In the genomic region with DNA sequence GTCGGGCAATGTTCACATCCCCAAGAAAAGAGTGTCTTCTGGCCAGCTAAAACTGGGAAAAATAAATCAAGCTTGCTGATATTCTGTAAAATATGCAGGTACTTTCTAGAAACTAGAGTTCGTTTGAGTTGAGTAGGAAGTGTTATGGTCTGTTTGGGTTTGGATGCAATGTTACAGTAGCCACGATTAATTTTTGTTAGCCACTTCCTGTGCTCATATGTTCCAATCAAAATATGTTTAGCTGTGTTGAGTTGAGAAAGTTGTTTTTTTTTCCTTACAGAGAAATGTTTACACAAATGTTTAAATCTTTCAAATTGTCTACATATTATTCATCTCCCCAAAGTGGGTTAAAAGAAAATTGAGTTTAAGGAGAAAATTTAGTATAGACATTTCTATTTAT, we compare ENCODE assay signal across 3 cellular contexts.
TF ChIP-seq lines count a peak whose summit lies in the region.

No MANE protein-coding gene starts in this region.

TF ChIP-seq in SK-N-SH, 30 proteins besides CTCF, POLR2A, EP300 and RAD21:
- TF ChIP-seq NFIC (IDR thresholded peaks at IDR 0.05; ENCODE audit: borderline replicate concordance) (no peak), CHD2 (IDR thresholded peaks at IDR 0.05; ENCODE audit: low read length, partially characterized antibody) (no peak), FOXJ3 (CRISPR knock-in tag; IDR thresholded peaks at IDR 0.05) (no peak), TCF12 (IDR thresholded peaks at IDR 0.05) (no peak), MXI1 (IDR thresholded peaks at IDR 0.05; ENCODE audit: low read depth, low read length) (no peak), SMC3 (IDR thresholded peaks at IDR 0.05; ENCODE audit: low read depth, low read length) (no peak), FOSL2 (IDR thresholded peaks at IDR 0.05; ENCODE audit: borderline replicate concordance, low read depth) (no peak), RFX5 (IDR thresholded peaks at IDR 0.05; ENCODE audit: low read length) (no peak), GATA2 (CRISPR knock-in tag; IDR thresholded peaks at IDR 0.05) (no peak), POLR2AphosphoS5 (IDR thresholded peaks at IDR 0.05; ENCODE audit: low read depth, low read length) (no peak), TEAD4 (IDR thresholded peaks at IDR 0.05; ENCODE audit: borderline replicate concordance, insufficient read depth) (no peak), RXRA (IDR thresholded peaks at IDR 0.05; ENCODE audit: borderline replicate concordance, low read depth) (no peak), RCOR1 (IDR thresholded peaks at IDR 0.05; ENCODE audit: low read length) (no peak), MEF2A (IDR thresholded peaks at IDR 0.05; ENCODE audit: borderline replicate concordance, low read depth) (no peak)
- TF ChIP-seq, protein P1, sequence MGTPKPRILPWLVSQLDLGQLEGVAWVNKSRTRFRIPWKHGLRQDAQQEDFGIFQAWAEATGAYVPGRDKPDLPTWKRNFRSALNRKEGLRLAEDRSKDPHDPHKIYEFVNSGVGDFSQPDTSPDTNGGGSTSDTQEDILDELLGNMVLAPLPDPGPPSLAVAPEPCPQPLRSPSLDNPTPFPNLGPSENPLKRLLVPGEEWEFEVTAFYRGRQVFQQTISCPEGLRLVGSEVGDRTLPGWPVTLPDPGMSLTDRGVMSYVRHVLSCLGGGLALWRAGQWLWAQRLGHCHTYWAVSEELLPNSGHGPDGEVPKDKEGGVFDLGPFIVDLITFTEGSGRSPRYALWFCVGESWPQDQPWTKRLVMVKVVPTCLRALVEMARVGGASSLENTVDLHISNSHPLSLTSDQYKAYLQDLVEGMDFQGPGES (IDR thresholded peaks at IDR 0.05; ENCODE audit: low read depth, low read length) = no peak
- TF ChIP-seq, protein P2, sequence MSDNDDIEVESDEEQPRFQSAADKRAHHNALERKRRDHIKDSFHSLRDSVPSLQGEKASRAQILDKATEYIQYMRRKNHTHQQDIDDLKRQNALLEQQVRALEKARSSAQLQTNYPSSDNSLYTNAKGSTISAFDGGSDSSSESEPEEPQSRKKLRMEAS (IDR thresholded peaks at IDR 0.05; ENCODE audit: low read depth) = no peak
- TF ChIP-seq, protein P3, sequence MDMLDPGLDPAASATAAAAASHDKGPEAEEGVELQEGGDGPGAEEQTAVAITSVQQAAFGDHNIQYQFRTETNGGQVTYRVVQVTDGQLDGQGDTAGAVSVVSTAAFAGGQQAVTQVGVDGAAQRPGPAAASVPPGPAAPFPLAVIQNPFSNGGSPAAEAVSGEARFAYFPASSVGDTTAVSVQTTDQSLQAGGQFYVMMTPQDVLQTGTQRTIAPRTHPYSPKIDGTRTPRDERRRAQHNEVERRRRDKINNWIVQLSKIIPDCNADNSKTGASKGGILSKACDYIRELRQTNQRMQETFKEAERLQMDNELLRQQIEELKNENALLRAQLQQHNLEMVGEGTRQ (IDR thresholded peaks at IDR 0.05; ENCODE audit: borderline replicate concordance, low read depth, low read length) = no peak
- TF ChIP-seq, protein P4, sequence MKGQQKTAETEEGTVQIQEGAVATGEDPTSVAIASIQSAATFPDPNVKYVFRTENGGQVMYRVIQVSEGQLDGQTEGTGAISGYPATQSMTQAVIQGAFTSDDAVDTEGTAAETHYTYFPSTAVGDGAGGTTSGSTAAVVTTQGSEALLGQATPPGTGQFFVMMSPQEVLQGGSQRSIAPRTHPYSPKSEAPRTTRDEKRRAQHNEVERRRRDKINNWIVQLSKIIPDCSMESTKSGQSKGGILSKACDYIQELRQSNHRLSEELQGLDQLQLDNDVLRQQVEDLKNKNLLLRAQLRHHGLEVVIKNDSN (IDR thresholded peaks at IDR 0.05; ENCODE audit: borderline replicate concordance, low read depth) = no peak

TF ChIP-seq in SK-N-SH treated with all-trans-retinoic acid at 6 μM for 48 hours, 23 proteins besides CTCF, POLR2A, EP300 and RAD21:
- TF ChIP-seq ISL1 (CRISPR knock-in tag; IDR thresholded peaks at IDR 0.05) = no peak
- TF ChIP-seq, protein P5, sequence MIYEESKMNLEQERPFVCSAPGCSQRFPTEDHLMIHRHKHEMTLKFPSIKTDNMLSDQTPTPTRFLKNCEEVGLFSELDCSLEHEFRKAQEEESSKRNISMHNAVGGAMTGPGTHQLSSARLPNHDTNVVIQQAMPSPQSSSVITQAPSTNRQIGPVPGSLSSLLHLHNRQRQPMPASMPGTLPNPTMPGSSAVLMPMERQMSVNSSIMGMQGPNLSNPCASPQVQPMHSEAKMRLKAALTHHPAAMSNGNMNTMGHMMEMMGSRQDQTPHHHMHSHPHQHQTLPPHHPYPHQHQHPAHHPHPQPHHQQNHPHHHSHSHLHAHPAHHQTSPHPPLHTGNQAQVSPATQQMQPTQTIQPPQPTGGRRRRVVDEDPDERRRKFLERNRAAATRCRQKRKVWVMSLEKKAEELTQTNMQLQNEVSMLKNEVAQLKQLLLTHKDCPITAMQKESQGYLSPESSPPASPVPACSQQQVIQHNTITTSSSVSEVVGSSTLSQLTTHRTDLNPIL (CRISPR knock-in tag; IDR thresholded peaks at IDR 0.05; ENCODE audit: low read depth) = no peak
- TF ChIP-seq ZNF8 (CRISPR knock-in tag; IDR thresholded peaks at IDR 0.05) = no peak
- TF ChIP-seq, protein P6, sequence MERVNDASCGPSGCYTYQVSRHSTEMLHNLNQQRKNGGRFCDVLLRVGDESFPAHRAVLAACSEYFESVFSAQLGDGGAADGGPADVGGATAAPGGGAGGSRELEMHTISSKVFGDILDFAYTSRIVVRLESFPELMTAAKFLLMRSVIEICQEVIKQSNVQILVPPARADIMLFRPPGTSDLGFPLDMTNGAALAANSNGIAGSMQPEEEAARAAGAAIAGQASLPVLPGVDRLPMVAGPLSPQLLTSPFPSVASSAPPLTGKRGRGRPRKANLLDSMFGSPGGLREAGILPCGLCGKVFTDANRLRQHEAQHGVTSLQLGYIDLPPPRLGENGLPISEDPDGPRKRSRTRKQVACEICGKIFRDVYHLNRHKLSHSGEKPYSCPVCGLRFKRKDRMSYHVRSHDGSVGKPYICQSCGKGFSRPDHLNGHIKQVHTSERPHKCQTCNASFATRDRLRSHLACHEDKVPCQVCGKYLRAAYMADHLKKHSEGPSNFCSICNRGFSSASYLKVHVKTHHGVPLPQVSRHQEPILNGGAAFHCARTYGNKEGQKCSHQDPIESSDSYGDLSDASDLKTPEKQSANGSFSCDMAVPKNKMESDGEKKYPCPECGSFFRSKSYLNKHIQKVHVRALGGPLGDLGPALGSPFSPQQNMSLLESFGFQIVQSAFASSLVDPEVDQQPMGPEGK (CRISPR knock-in tag; IDR thresholded peaks at IDR 0.05; ENCODE audit: borderline replicate concordance) = no peak
- TF ChIP-seq, protein P7, sequence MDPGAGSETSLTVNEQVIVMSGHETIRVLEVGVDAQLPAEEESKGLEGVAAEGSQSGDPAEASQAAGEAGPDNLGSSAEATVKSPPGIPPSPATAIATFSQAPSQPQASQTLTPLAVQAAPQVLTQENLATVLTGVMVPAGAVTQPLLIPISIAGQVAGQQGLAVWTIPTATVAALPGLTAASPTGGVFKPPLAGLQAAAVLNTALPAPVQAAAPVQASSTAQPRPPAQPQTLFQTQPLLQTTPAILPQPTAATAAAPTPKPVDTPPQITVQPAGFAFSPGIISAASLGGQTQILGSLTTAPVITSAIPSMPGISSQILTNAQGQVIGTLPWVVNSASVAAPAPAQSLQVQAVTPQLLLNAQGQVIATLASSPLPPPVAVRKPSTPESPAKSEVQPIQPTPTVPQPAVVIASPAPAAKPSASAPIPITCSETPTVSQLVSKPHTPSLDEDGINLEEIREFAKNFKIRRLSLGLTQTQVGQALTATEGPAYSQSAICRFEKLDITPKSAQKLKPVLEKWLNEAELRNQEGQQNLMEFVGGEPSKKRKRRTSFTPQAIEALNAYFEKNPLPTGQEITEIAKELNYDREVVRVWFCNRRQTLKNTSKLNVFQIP (CRISPR knock-in tag; IDR thresholded peaks at IDR 0.05; ENCODE audit: borderline replicate concordance, low read depth) = no peak
- TF ChIP-seq ZNF565 (CRISPR knock-in tag; conservative IDR thresholded peaks at IDR 0.05; ENCODE audit: low read depth) = no peak
- TF ChIP-seq, protein P8, sequence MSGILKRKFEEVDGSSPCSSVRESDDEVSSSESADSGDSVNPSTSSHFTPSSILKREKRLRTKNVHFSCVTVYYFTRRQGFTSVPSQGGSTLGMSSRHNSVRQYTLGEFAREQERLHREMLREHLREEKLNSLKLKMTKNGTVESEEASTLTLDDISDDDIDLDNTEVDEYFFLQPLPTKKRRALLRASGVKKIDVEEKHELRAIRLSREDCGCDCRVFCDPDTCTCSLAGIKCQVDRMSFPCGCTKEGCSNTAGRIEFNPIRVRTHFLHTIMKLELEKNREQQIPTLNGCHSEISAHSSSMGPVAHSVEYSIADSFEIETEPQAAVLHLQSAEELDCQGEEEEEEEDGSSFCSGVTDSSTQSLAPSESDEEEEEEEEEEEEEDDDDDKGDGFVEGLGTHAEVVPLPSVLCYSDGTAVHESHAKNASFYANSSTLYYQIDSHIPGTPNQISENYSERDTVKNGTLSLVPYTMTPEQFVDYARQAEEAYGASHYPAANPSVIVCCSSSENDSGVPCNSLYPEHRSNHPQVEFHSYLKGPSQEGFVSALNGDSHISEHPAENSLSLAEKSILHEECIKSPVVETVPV (CRISPR knock-in tag; IDR thresholded peaks at IDR 0.05) = no peak
- TF ChIP-seq CSDC2 (CRISPR knock-in tag; IDR thresholded peaks at IDR 0.05) = no peak
TF ChIP-seq in SK-N-SH treated with all-trans-retinoic acid at 6 μM for 48 hours: peak in this region for 0.

TF ChIP-seq in endothelial cell of umbilical vein, 7 proteins besides CTCF, POLR2A, EP300 and RAD21:
- TF ChIP-seq GATA2 (IDR thresholded peaks at IDR 0.05; ENCODE audit: insufficient read depth, insufficient read length, low read depth, low read length) (no peak), POLR2AphosphoS5 (IDR thresholded peaks at IDR 0.05; ENCODE audit: insufficient read depth, low read depth, low read length) (no peak), JUN (IDR thresholded peaks at IDR 0.05; ENCODE audit: borderline replicate concordance, insufficient read depth, insufficient read length, low read depth) (no peak), FOS (IDR thresholded peaks at IDR 0.05; ENCODE audit: borderline replicate concordance, insufficient read depth, low read length) (no peak), EZH2 (IDR thresholded peaks at IDR 0.05; ENCODE audit: borderline replicate concordance, low read depth, low read length, severe bottlenecking) (no peak), MYC (IDR thresholded peaks at IDR 0.05; ENCODE audit: low read depth, low read length) (no peak)
- TF ChIP-seq, protein P2 (IDR thresholded peaks at IDR 0.05; ENCODE audit: insufficient read depth, insufficient read length) = no peak
TF ChIP-seq in endothelial cell of umbilical vein: peak in this region for 0.
